Comparison of ENCODE assay signal across 10 cellular contexts in the genomic region with DNA sequence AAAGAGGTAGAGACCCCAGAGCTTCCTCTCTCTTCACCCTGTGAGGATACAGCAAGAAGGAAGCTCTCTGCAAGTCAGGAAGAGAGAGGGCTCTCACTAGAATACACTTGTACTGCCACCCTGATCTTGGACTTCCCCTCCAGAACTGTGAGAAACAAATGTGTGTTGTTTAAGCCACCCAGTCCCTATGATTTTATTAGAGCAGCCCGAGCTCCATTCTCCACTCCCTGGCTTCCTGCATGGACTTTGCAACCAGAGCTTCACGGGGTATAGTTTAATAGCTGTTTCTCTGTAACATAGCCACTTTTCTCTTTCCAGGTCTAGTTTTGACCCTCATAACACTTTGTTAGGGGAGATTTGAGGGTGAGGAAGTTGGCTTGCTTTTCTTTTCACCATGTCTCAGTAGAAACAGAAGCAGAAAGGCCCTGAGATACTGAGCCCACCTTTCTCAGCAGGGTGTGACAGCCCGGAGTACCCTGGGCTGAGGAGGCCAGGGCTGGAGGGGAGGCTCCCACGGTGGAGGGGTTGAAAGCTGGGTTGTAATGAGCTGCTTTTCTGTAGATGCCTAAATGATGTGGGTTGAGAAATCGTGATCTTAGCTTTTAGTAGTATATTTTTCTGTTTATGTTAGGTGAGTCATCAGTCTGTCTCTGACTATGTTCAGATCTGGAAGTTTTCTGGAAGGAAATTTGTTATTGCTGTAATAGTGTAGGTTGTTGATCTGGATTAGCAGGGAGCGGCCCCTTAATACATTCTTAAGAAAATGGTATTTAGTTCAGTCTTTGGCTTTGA.
DNase-seq lines count a peak whose midpoint lies in the region; TF ChIP-seq lines count a peak whose summit lies in the region.
"Had no signal": no experiment of that assay in that cellular context is flagged by ENCODE, and none has a peak within 500 bp of the region (broad histone marks: within the 10 kb centered on the region; RNA-seq: fewer than 3 reads in every experiment).

No MANE protein-coding gene starts in this region.

- H3K36me3 ChIP-seq in right atrium auricular region (peaks cover 9% of the 10 kb centered on the region), stomach (peaks cover 0 to 2% (median 0%) of the 10 kb centered on the region in 4 donors), Karpas-422 (ENCODE audit: insufficient read depth, low read length) (no peaks in the 10 kb centered on the region)

- H3K9ac ChIP-seq in Karpas-422 (ENCODE audit: low read length) = no peak overlapping the region

- no peak overlapping the region for H3K4me3 ChIP-seq in right atrium auricular region
- H3K4me3 ChIP-seq in stomach = no peak overlapping the region
- H3K4me3 ChIP-seq in Karpas-422 (ENCODE audit: low read length) = no peak overlapping the region

- H3K27ac Mint-ChIP-seq in activated CD4-positive, alpha-beta T cell treated with anti-CD3 and anti-CD28 coated beads, Interleukin-2, amount 10 ng/mL, durations not matched to agents 24 days and 14 days = peak overlapping the region; percentile 61

- no peak for TF ChIP-seq CTCF in right atrium auricular region (IDR thresholded peaks at IDR 0.05)
- no peak for TF ChIP-seq CTCF in stomach (IDR thresholded peaks at IDR 0.05)

- H3K9me2 ChIP-seq in Karpas-422 (replicated peaks; ENCODE audit: insufficient read depth, low read length) = no peaks in the 10 kb centered on the region

- no peaks in the 10 kb centered on the region for H3K79me2 ChIP-seq in Karpas-422 (ENCODE audit: low read length)

- no peaks in the 10 kb centered on the region for H3K9me3 ChIP-seq in right atrium auricular region
- H3K9me3 ChIP-seq in stomach = no peaks in the 10 kb centered on the region
- H3K9me3 ChIP-seq in Karpas-422 (ENCODE audit: low read length) = no peaks in the 10 kb centered on the region

- H3K36me3 Mint-ChIP-seq in activated CD4-positive, alpha-beta T cell treated with anti-CD3 and anti-CD28 coated beads, Interleukin-2, amount 10 ng/mL, durations not matched to agents 24 days and 14 days (ENCODE audit: low read depth) = peaks cover 47% of the 10 kb centered on the region

- peaks cover 17% of the 10 kb centered on the region for H3K4me1 Mint-ChIP-seq in activated CD4-positive, alpha-beta T cell treated with anti-CD3 and anti-CD28 coated beads, Interleukin-2, amount 10 ng/mL, durations not matched to agents 24 days and 14 days

- H3K27me3 Mint-ChIP-seq in activated CD4-positive, alpha-beta T cell treated with anti-CD3 and anti-CD28 coated beads, Interleukin-2, amount 10 ng/mL, durations not matched to agents 24 days and 14 days = no peaks in the 10 kb centered on the region

- no peaks in the 10 kb centered on the region for H3K9me3 Mint-ChIP-seq in activated CD4-positive, alpha-beta T cell treated with anti-CD3 and anti-CD28 coated beads, Interleukin-2, amount 10 ng/mL, durations not matched to agents 24 days and 14 days

- H3K4me2 ChIP-seq in Karpas-422 (ENCODE audit: low read depth, low read length, poor library complexity, severe bottlenecking) = no peak overlapping the region

- H3K4me1 ChIP-seq in right atrium auricular region (peaks cover 0 to 59% of the 10 kb centered on the region in 2 donors), stomach (peaks cover 22 to 73% (median 45%) of the 10 kb centered on the region in 4 donors), Karpas-422 (ENCODE audit: low read length) (no peaks in the 10 kb centered on the region)

- intact Hi-C loops in activated CD4-positive, alpha-beta T cell treated with anti-CD3 and anti-CD28 coated beads, Interleukin-2, amount 10 ng/mL, durations not matched to agents 24 days and 14 days (cut with micrococcal nuclease) = loop anchor here (1.0 to 5.0 kb wide), 2 partner anchors 53 to 84 kb away; no protein-coding TSS in a partner anchor
- intact Hi-C loops in stomach (cut with DNase I; ENCODE audit: low total_unique reads) = no loop called here

- no peak overlapping the region for H2AFZ ChIP-seq in Karpas-422 (ENCODE audit: low read length)

- peak overlapping the region; percentile 17 to 40 for H3K27ac ChIP-seq in right atrium auricular region
- H3K27ac ChIP-seq in stomach = peak overlapping the region; percentile 68 to 85 (median 76)
- H3K27ac ChIP-seq in Karpas-422 (ENCODE audit: low read length) = no peak overlapping the region
- H3K27ac ChIP-seq: C4-2B had no signal

- no peak for DNase-seq in activated CD4-positive, alpha-beta T cell treated with anti-CD3 and anti-CD28 coated beads, Interleukin-2, amount 10 ng/mL, durations not matched to agents 24 days and 14 days
- no peak for DNase-seq in activated CD4-positive, alpha-beta T cell treated with anti-CD3 and anti-CD28 coated beads for 1 hour
- peak; percentile 18 for DNase-seq in T1000 (lab: John Stamatoyannopoulos, UW)
- no peak for DNase-seq in right atrium auricular region (ENCODE audit: low spot score)
- DNase-seq in stomach = no peak
- no peak for DNase-seq in activated gamma-delta T cell treated with Interleukin-2 at 50 U/mL for 16 hours
- DNase-seq in NCI-H345 treated with DMSO at 0.1 percent for 48 hours (lab: John Stamatoyannopoulos, UW; ENCODE audit: unreplicated experiment) = no peak
- DNase-seq in Karpas-422 = no peak
- DNase-seq: central memory CD4-positive, alpha-beta T cell had no signal

- H3K27me3 ChIP-seq in right atrium auricular region (no peaks in the 10 kb centered on the region), stomach (no peaks in the 10 kb centered on the region), Karpas-422 (ENCODE audit: low read length) (no peaks in the 10 kb centered on the region)

- TF ChIP-seq EP300 in stomach (IDR thresholded peaks at IDR 0.05) = no peak

- 33 to 46% (median 42%) methylated on average over 6 of the region's 6 CpGs for WGBS in stomach, 5 donors

- no peak overlapping the region for H3K4me3 Mint-ChIP-seq in activated CD4-positive, alpha-beta T cell treated with anti-CD3 and anti-CD28 coated beads, Interleukin-2, amount 10 ng/mL, durations not matched to agents 24 days and 14 days

- no peaks in the 10 kb centered on the region for H4K20me1 ChIP-seq in Karpas-422 (ENCODE audit: insufficient read depth, low read depth, low read length)

- TF ChIP-seq POLR2A in stomach (IDR thresholded peaks at IDR 0.05) = no peak
